Comparison of ENCODE assay signal across 11 cellular contexts in genomic region chr14:70782361-70782760, GRCh38. TPM values are rescaled to one million over a fixed set of nuclear protein-coding genes. Genes with fewer than 3 reads are reported as not detected.
A peak's percentile ranks its signal among the peaks of the same experiment; 100 is the strongest.
DNase-seq lines count a peak whose midpoint lies in the region; ATAC-seq and TF ChIP-seq lines count a peak whose summit lies in the region.
"Had no signal": no experiment of that assay in that cellular context is flagged by ENCODE, and none has a peak within 500 bp of the region (broad histone marks: within the 10 kb centered on the region; RNA-seq: fewer than 3 reads in every experiment).

No MANE protein-coding gene starts in this region.

- H3K4me2 ChIP-seq in mesenchymal stem cell (ENCODE audit: low read length, poor library complexity, severe bottlenecking): no peak overlapping the region

- no peak overlapping the region for H2BK120ac ChIP-seq in mesenchymal stem cell (ENCODE audit: low read depth, low read length)

- H3K4me1 Mint-ChIP-seq in activated B cell treated with CpG ODN at 0.5 μM for 24 hours: peaks cover 55% of the 10 kb centered on the region
- H3K4me1 Mint-ChIP-seq: nephron progenitor cell had no signal

- POLR2A ChIA-PET in activated B cell treated with CpG ODN at 0.5 μM for 24 hours (lab: Charles Lee): interaction anchor here (0.8 kb wide), 1 partner anchor 27 kb away, joined by 3 read pairs; the partner anchor contains the start of gene MAP3K9

- no peak for TF ChIP-seq CTCF in activated B cell treated with CpG ODN at 0.5 μM for 24 hours (IDR thresholded peaks at IDR 0.05)

- H3K4me3 Mint-ChIP-seq in activated B cell treated with CpG ODN at 0.5 μM for 24 hours: no peak overlapping the region
- H3K4me3 Mint-ChIP-seq: nephron progenitor cell had no signal

- no peak overlapping the region for H2BK15ac ChIP-seq in mesenchymal stem cell (ENCODE audit: low read depth, poor library complexity, severe bottlenecking)

- ATAC-seq in activated B cell treated with CpG ODN at 0.5 μM for 24 hours (ENCODE audit: low read depth): no peak

- H4K8ac ChIP-seq in mesenchymal stem cell (ENCODE audit: low read length): no peak overlapping the region

- H3K27ac ChIP-seq in mesenchymal stem cell (ENCODE audit: low read length, poor library complexity, severe bottlenecking) (no peak overlapping the region), SJCRH30 (no peak overlapping the region)
- H3K27ac ChIP-seq: 22Rv1, dorsolateral prefrontal cortex had no signal

- H3K79me1 ChIP-seq in mesenchymal stem cell (replicated peaks; ENCODE audit: low read length, poor library complexity, severe bottlenecking): peaks cover 29% of the 10 kb centered on the region

- H3K27me3 ChIP-seq in mesenchymal stem cell (ENCODE audit: control insufficient read depth in 1 of 2, insufficient read depth in 1 of 2, low read length in 2 of 2) (peaks cover 0 to 15% of the 10 kb centered on the region in 2 experiments), SJCRH30 (no peaks in the 10 kb centered on the region)

- H3K36me3 ChIP-seq in mesenchymal stem cell (ENCODE audit: control insufficient read depth in 1 of 2, insufficient read depth in 2 of 2, low read depth in 1 of 2, low read length in 2 of 2): peaks cover 0 to 7% of the 10 kb centered on the region in 2 experiments
- H3K36me3 ChIP-seq in SJCRH30: no peaks in the 10 kb centered on the region

- H2AFZ ChIP-seq in mesenchymal stem cell (ENCODE audit: low read depth, low read length): no peak overlapping the region

- intact Hi-C loops in activated B cell treated with CpG ODN at 0.5 μM for 24 hours (cut with micrococcal nuclease): no loop called here

- H4K91ac ChIP-seq in mesenchymal stem cell (ENCODE audit: low read length): no peak overlapping the region

- CTCF ChIA-PET in activated B cell treated with CpG ODN at 0.5 μM for 24 hours (lab: Charles Lee): interaction anchor here (2.4 kb wide), 1 partner anchor 35 kb away, joined by 15 read pairs; no protein-coding TSS in a partner anchor

- H3K9me3 Mint-ChIP-seq in activated B cell treated with CpG ODN at 0.5 μM for 24 hours: no peaks in the 10 kb centered on the region
- H3K9me3 Mint-ChIP-seq: nephron progenitor cell had no signal

- H3K18ac ChIP-seq in mesenchymal stem cell (ENCODE audit: low read depth in 1 of 2, low read length in 2 of 2): no peak overlapping the region

- H3K23ac ChIP-seq in mesenchymal stem cell (ENCODE audit: low read length in 2 of 2): no peak overlapping the region

- no peak overlapping the region for H2BK5ac ChIP-seq in mesenchymal stem cell (ENCODE audit: low read depth, low read length, poor library complexity, severe bottlenecking)

- peaks cover 16% of the 10 kb centered on the region for H3K36me3 Mint-ChIP-seq in activated B cell treated with CpG ODN at 0.5 μM for 24 hours (ENCODE audit: low read depth)

- peaks cover 10% of the 10 kb centered on the region for H3K4me1 ChIP-seq in mesenchymal stem cell (ENCODE audit: control insufficient read depth, insufficient read depth, low read depth, low read length)
- H3K4me1 ChIP-seq in SJCRH30: no peaks in the 10 kb centered on the region; the same call in 1 of the 2 replicates

- H2AK5ac ChIP-seq in mesenchymal stem cell (ENCODE audit: low read length, severe bottlenecking): no peak overlapping the region

- H3K4me3 ChIP-seq in Jurkat, Clone E6-1 (ENCODE audit: low read length): no peak overlapping the region
- H3K4me3 ChIP-seq in mesenchymal stem cell (ENCODE audit: insufficient read depth in 1 of 2, low read depth in 1 of 2, low read length in 2 of 2) (no peak overlapping the region), SJCRH30 (no peak overlapping the region)
- H3K4me3 ChIP-seq: dorsolateral prefrontal cortex had no signal

- H3K14ac ChIP-seq in mesenchymal stem cell (ENCODE audit: low read length in 2 of 2): no peak overlapping the region

- H3K27me3 Mint-ChIP-seq in activated B cell treated with CpG ODN at 0.5 μM for 24 hours: no peaks in the 10 kb centered on the region

- peak overlapping the region; percentile 18 for H3K27ac Mint-ChIP-seq in activated B cell treated with CpG ODN at 0.5 μM for 24 hours
- H3K27ac Mint-ChIP-seq: nephron progenitor cell had no signal

- H3K9me3 ChIP-seq in mesenchymal stem cell (ENCODE audit: control insufficient read depth, low read length): no peaks in the 10 kb centered on the region
- no peaks in the 10 kb centered on the region for H3K9me3 ChIP-seq in SJCRH30 (replicated peaks)

- DNase-seq in DMS53 (lab: John Stamatoyannopoulos, UW): peak; percentile 18
- DNase-seq in DMS53 treated with DMSO at 0.1 percent for 48 hours (lab: John Stamatoyannopoulos, UW; ENCODE audit: unreplicated experiment): no peak
- peak; percentile 79 for DNase-seq in Jurkat, Clone E6-1 (ENCODE audit: low read depth, low spot score)
- no peak for DNase-seq in activated B cell treated with CpG ODN at 0.5 μM for 24 hours
- DNase-seq in mesenchymal stem cell: peak; percentile 9
- DNase-seq in SJCRH30: no peak
- DNase-seq in NCI-H1694 (lab: John Stamatoyannopoulos, UW): no peak
- DNase-seq in NCI-H1092 treated with DMSO at 0.1 percent for 48 hours (lab: John Stamatoyannopoulos, UW): no peak
- DNase-seq: dorsolateral prefrontal cortex, nephron progenitor cell had no signal

- H3K9ac ChIP-seq in mesenchymal stem cell (ENCODE audit: low read length): no peak overlapping the region

- H3K4ac ChIP-seq in mesenchymal stem cell (ENCODE audit: low read depth in 1 of 2, low read length in 2 of 2): no peak overlapping the region

- no peak overlapping the region for H2BK12ac ChIP-seq in mesenchymal stem cell (ENCODE audit: low read length in 2 of 2)

- 52% methylated on average over 2 of the region's 2 CpGs for WGBS in mesenchymal stem cell

RNA-seq across cellular contexts. Expression of gene MAP3K9, which starts 27.0 kb away (rescaled TPM):
- 3.0 TPM for polyA plus RNA-seq in Jurkat, Clone E6-1 (2012; ENCODE audit: insufficient read depth, insufficient read length)
- 9.0 and 10.1 TPM in 2 replicates for total RNA-seq in activated B cell treated with CpG ODN at 0.5 μM for 24 hours
- 0.41 TPM for polyA plus RNA-seq in mesenchymal stem cell (2013, experiment 1 of 2)
- polyA plus RNA-seq in mesenchymal stem cell (2013, experiment 2 of 2): 0.45 TPM
- total RNA-seq in SJCRH30 (2014; rRNA removed; shearing (Covaris generic)): 7.3 and 7.8 TPM in 2 replicates

Comparison
In these comparisons a context has a peak if more than half of its experiments do, and no peak if none do; other contexts are left out.
1. DNase-seq: peak in DMS53 (single experiment), Jurkat, Clone E6-1 (single experiment) and mesenchymal stem cell (single experiment); none in DMS53 treated with DMSO at 0.1 percent for 48 hours (single experiment), activated B cell treated with CpG ODN at 0.5 μM for 24 hours (single experiment), SJCRH30 (0 of 2), NCI-H1694 (single experiment) and NCI-H1092 treated with DMSO at 0.1 percent for 48 hours (single experiment).